In genomic region chr13:51519839-51520238, GRCh38 we compare ENCODE assay signal across 1 cellular context.
TF ChIP-seq lines count a peak whose summit lies in the region.

No MANE protein-coding gene starts in this region.

TF ChIP-seq in HepG2, 621 proteins besides CTCF, POLR2A, EP300 and RAD21 (continued from another document):
- no peak for TF ChIP-seq KDM5A (IDR thresholded peaks at IDR 0.05; ENCODE audit: borderline replicate concordance, low read length)
- no peak for TF ChIP-seq ZNF30 (CRISPR knock-in tag; IDR thresholded peaks at IDR 0.05)
- TF ChIP-seq SIN3B (IDR thresholded peaks at IDR 0.05; ENCODE audit: low read length): no peak
- no peak for TF ChIP-seq GABPA (IDR thresholded peaks at IDR 0.05; ENCODE audit: low read depth, low read length)
- TF ChIP-seq GABPA (CRISPR knock-in tag; IDR thresholded peaks at IDR 0.05; ENCODE audit: low read depth): no peak
- TF ChIP-seq PHF5A (CRISPR knock-in tag; IDR thresholded peaks at IDR 0.05; ENCODE audit: low read depth, unreplicated experiment): no peak
- peak in 1 of 2 experiments; percentile 76; a peak in 2 of 4 replicates for TF ChIP-seq ATF4 (CRISPR knock-in tag; IDR thresholded peaks at IDR 0.05)
- no peak for TF ChIP-seq SOX6 (IDR thresholded peaks at IDR 0.05)
- TF ChIP-seq SOX6 (CRISPR knock-in tag; IDR thresholded peaks at IDR 0.05): peak; percentile 15; the same call in 1 of the 2 replicates
- no peak for TF ChIP-seq ZNF382 (CRISPR knock-in tag; IDR thresholded peaks at IDR 0.05; ENCODE audit: borderline replicate concordance)
- no peak for TF ChIP-seq ZBTB49 (CRISPR knock-in tag; IDR thresholded peaks at IDR 0.05; ENCODE audit: borderline replicate concordance)
- TF ChIP-seq ZNF552 (CRISPR knock-in tag; IDR thresholded peaks at IDR 0.05; ENCODE audit: borderline replicate concordance): no peak
- no peak for TF ChIP-seq CSRNP2 (CRISPR knock-in tag; conservative IDR thresholded peaks at IDR 0.05; ENCODE audit: low read depth)
- 0 out of 2 replicates have a peak, but pooled peaks have one; percentile 9 for TF ChIP-seq SAP130 (CRISPR knock-in tag; IDR thresholded peaks at IDR 0.05; ENCODE audit: low read depth)
- no peak for TF ChIP-seq REPIN1 (CRISPR knock-in tag; IDR thresholded peaks at IDR 0.05; ENCODE audit: borderline replicate concordance, low read depth)
- peak; percentile 71; the same call in 1 of the 2 replicates for TF ChIP-seq ARID3A (IDR thresholded peaks at IDR 0.05; ENCODE audit: low read depth, low read length)
- no peak for TF ChIP-seq SOX13 (IDR thresholded peaks at IDR 0.05)
- 0 out of 4 replicates have a peak, but pooled peaks of 1 of the 2 experiments have one; percentile 42 for TF ChIP-seq SOX13 (CRISPR knock-in tag; conservative IDR thresholded peaks at IDR 0.05 in 1 of 2, IDR thresholded peaks at IDR 0.05 in 1 of 2)
- TF ChIP-seq KDM3A (CRISPR knock-in tag; IDR thresholded peaks at IDR 0.05; ENCODE audit: low read depth): no peak
- no peak for TF ChIP-seq ZBTB2 (CRISPR knock-in tag; IDR thresholded peaks at IDR 0.05; ENCODE audit: low read depth)
- no peak for TF ChIP-seq SKIL (CRISPR knock-in tag; IDR thresholded peaks at IDR 0.05; ENCODE audit: borderline replicate concordance)
- no peak for TF ChIP-seq ZNF468 (CRISPR knock-in tag; IDR thresholded peaks at IDR 0.05)
- no peak for TF ChIP-seq FUBP1 (CRISPR knock-in tag; IDR thresholded peaks at IDR 0.05; ENCODE audit: borderline replicate concordance)
- TF ChIP-seq CEBPB (IDR thresholded peaks at IDR 0.05; ENCODE audit: borderline replicate concordance, low read depth, low read length): peak; percentile 82
- TF ChIP-seq HNRNPH1 (optimal IDR thresholded peaks at IDR 0.05; ENCODE audit: low read depth, low read length): no peak
- no peak for TF ChIP-seq ZNF577 (CRISPR knock-in tag; IDR thresholded peaks at IDR 0.05; ENCODE audit: borderline replicate concordance, low read depth)
- TF ChIP-seq SP1 (IDR thresholded peaks at IDR 0.05): no peak
- no peak for TF ChIP-seq SP1 (CRISPR knock-in tag; IDR thresholded peaks at IDR 0.05)
- no peak for TF ChIP-seq TP53 (CRISPR knock-in tag; conservative IDR thresholded peaks at IDR 0.05)
- TF ChIP-seq ATF7-NPFF (CRISPR knock-in tag; IDR thresholded peaks at IDR 0.05; ENCODE audit: low read depth): no peak
- TF ChIP-seq CEBPG (CRISPR knock-in tag; IDR thresholded peaks at IDR 0.05): peak; percentile 57
- no peak for TF ChIP-seq ZNF318 (CRISPR knock-in tag; IDR thresholded peaks at IDR 0.05)
- peak; percentile 90 for TF ChIP-seq ZBTB26 (CRISPR knock-in tag; IDR thresholded peaks at IDR 0.05; ENCODE audit: borderline replicate concordance)
- TF ChIP-seq TEAD3 (CRISPR knock-in tag; optimal IDR thresholded peaks at IDR 0.05; ENCODE audit: borderline replicate concordance): peak; percentile 40
